In genomic region chr9:30964332-30964731, GRCh38 we compare ENCODE assay signal across 31 cellular contexts.
"Had no signal": no experiment of that assay in that cellular context is flagged by ENCODE, and none has a peak within 500 bp of the region (broad histone marks: within the 10 kb centered on the region; RNA-seq: fewer than 3 reads in every experiment).

No MANE protein-coding gene starts in this region.

- H3K9me3 ChIP-seq: adrenal gland, ascending aorta, body of pancreas, breast epithelium had no signal

- H3K36me3 ChIP-seq: adrenal gland, ascending aorta, brain microvascular endothelial cell, breast epithelium, cardiac muscle cell had no signal

- H3K27ac ChIP-seq: adrenal gland, ascending aorta, body of pancreas, brain microvascular endothelial cell, breast epithelium, cardiac muscle cell had no signal

- DNase-seq: activated effector memory CD4-positive, alpha-beta T cell treated with anti-CD3 and anti-CD28 coated beads, Interleukin-2, amount 50 U/mL, for 16 hours; activated effector memory CD4-positive, alpha-beta T cell treated with Interleukin-2 at 50 U/mL for 16 hours; activated gamma-delta T cell; activated gamma-delta T cell treated with Interleukin-2 at 50 U/mL for 16 hours; activated naive CD4-positive, alpha-beta T cell; activated naive CD4-positive, alpha-beta T cell treated with anti-CD3 and anti-CD28 coated beads for 36 hours; activated naive CD4-positive, alpha-beta T cell treated with anti-CD3 and anti-CD28 coated beads, Interleukin-2, amount 10 ng/mL, durations not matched to agents 7 days and 5 days; activated naive CD4-positive, alpha-beta T cell treated with anti-CD3 and anti-CD28 coated beads, Interleukin-2, amount 50 U/mL, for 16 hours; activated naive CD4-positive, alpha-beta T cell treated with Interleukin-2 at 50 U/mL for 16 hours; activated naive CD8-positive, alpha-beta T cell treated with anti-CD3 and anti-CD28 coated beads for 36 hours; activated naive CD8-positive, alpha-beta T cell treated with anti-CD3 and anti-CD28 coated beads, Interleukin-2, amount 10 ng/mL, durations not matched to agents 7 days and 5 days; activated naive CD8-positive, alpha-beta T cell treated with anti-CD3 and anti-CD28 coated beads, Interleukin-2, amount 50 U/mL, for 24 hours; activated T-cell treated with anti-CD3 and anti-CD28 coated beads, Interleukin-2, amount 50 U/mL, for 24 hours; activated T-cell treated with anti-CD3 and anti-CD28 coated beads, Interleukin-2, amount 50 U/mL, for 4 hours; activated T-cell treated with anti-CD3 and anti-CD28 coated beads, Interleukin-2, amount 50 U/mL, for 48 hours; activated T-cell treated with anti-CD3 and anti-CD28 coated beads, Interleukin-2, amount 50 U/mL, for 72 hours; adrenal gland; amniotic stem cell; amygdala; anterior cingulate cortex; aorta; body of pancreas; brain microvascular endothelial cell; caudate nucleus; central memory CD4-positive, alpha-beta T cell; cerebellar nuclear complex had no signal

- H3K27me3 ChIP-seq: adrenal gland, ascending aorta, body of pancreas, brain microvascular endothelial cell, breast epithelium, cardiac muscle cell had no signal

- H3K4me1 ChIP-seq: adrenal gland, ascending aorta, body of pancreas, breast epithelium had no signal

- H3K4me3 ChIP-seq: adrenal gland, ascending aorta, body of pancreas, breast epithelium, cardiac muscle cell had no signal

- ATAC-seq: activated naive CD4-positive, alpha-beta T cell treated with anti-CD3 and anti-CD28 coated beads, Interleukin-2, amount 50 U/mL, for 72 hours; activated naive CD8-positive, alpha-beta T cell treated with anti-CD3 and anti-CD28 coated beads, Interleukin-2, amount 50 U/mL, for 24 hours; activated T-cell treated with anti-CD3 and anti-CD28 coated beads, Interleukin-2, amount 50 U/mL, for 4 hours; activated T-cell treated with anti-CD3 and anti-CD28 coated beads, Interleukin-2, amount 50 U/mL, for 72 hours; activated T-helper 17 cell treated with anti-CD3 and anti-CD28 coated beads, Interleukin-2, amount 50 U/mL, for 72 hours; body of pancreas had no signal
